In genomic region chr15:92903956-92904831, GRCh38 we compare ENCODE assay signal across 8 cellular contexts.
DNase-seq lines count a peak whose midpoint lies in the region; ATAC-seq and TF ChIP-seq lines count a peak whose summit lies in the region.

No MANE protein-coding gene starts in this region.

- H4K20me1 ChIP-seq in OCI-LY3 (ENCODE audit: insufficient read depth, low read length) = peaks cover 70% of the 10 kb centered on the region

- TF ChIP-seq CTCF in OCI-LY3 (IDR thresholded peaks at IDR 0.05; ENCODE audit: low read depth, low read length) = no peak

- no peaks in the 10 kb centered on the region for H3K27me3 ChIP-seq in OCI-LY3 (ENCODE audit: low read depth, low read length)

- H3K9me3 ChIP-seq in OCI-LY3 (ENCODE audit: insufficient read depth, low read length) = no peaks in the 10 kb centered on the region

- peaks cover 50% of the 10 kb centered on the region for H3K4me1 ChIP-seq in OCI-LY3 (ENCODE audit: low read length)

- peak overlapping the region; percentile 94 for H3K27ac ChIP-seq in OCI-LY3 (ENCODE audit: low read length)

- H2AFZ ChIP-seq in OCI-LY3 (ENCODE audit: low read depth, low read length) = no peak overlapping the region

- H3K4me2 ChIP-seq in OCI-LY3 (ENCODE audit: low read length) = peak overlapping the region; percentile 87

- ATAC-seq in GM21528 (IDR thresholded peaks at IDR 0.05; ENCODE audit: low FRiP score, unreplicated experiment) = peak; percentile 83

- peak overlapping the region; percentile 96 for H3K9ac ChIP-seq in OCI-LY3 (ENCODE audit: low read length)

- peaks cover 99% of the 10 kb centered on the region for H3K79me2 ChIP-seq in OCI-LY3 (ENCODE audit: low read length)

- peak; percentile 97 for DNase-seq in DMS 273 treated with DMSO at 0.1 percent for 48 hours (lab: John Stamatoyannopoulos, UW)
- DNase-seq in HuH-7.5 (ENCODE audit: low spot score) = peak; percentile 83
- peak; percentile 98 for DNase-seq in activated T-cell treated with anti-CD3 and anti-CD28 coated beads for 24 hours (ENCODE audit: low read depth)
- peak; percentile 78 for DNase-seq in epidermal melanocyte (ENCODE audit: insufficient read length, low spot score)
- peak; percentile 98 for DNase-seq in middle frontal gyrus (ENCODE audit: extremely low spot score, low spot score)
- peak; percentile 97 to 98 for DNase-seq in stimulated activated CD8-positive, alpha-beta memory T cell treated with anti-CD3 and anti-CD28 coated beads, Interleukin-2, amount 100 ng/mL, for 1 hour (ENCODE audit: low read depth in 2 of 2)

- H3K36me3 ChIP-seq in OCI-LY3 (replicated peaks; ENCODE audit: low read depth, low read length) = peaks cover 47% of the 10 kb centered on the region

- peak overlapping the region; percentile 89 for H3K4me3 ChIP-seq in OCI-LY3 (ENCODE audit: low read length)

Comparison
In these comparisons a context has a peak if more than half of its experiments do, and no peak if none do; other contexts are left out.
1. Peak in every context shown above with its lines: DNase-seq, ATAC-seq, H3K4me3 ChIP-seq and H3K27ac ChIP-seq.